In the genomic region with DNA sequence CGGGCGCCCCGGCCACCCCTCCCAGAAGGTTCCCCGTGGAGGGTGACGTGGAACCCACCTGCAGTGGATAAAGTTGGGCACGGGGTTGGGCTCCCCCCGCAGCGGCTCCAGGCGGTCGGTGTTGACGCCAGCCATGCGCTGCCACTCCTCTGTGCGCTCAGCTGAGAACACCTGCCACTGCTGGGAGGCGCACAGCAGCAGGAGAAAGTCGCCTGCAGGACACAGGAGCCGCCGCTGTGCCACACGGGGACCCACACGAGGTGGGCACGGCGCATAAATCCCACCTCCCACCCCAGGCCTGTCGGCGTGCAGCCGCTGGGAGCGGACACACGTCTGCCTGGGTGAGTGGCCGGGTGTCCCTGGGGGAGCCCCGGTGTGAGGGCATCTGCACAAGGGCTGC, we compare ENCODE assay signal across 33 cellular contexts. TPM values are rescaled to one million over a fixed set of nuclear protein-coding genes. Genes with fewer than 3 reads are reported as not detected.
"Had no signal": no experiment of that assay in that cellular context is flagged by ENCODE, and none has a peak within 500 bp of the region (broad histone marks: within the 10 kb centered on the region; RNA-seq: fewer than 3 reads in every experiment).

No MANE protein-coding gene starts in this region.

- H3K9me3 Mint-ChIP-seq: activated CD4-positive, alpha-beta memory T cell treated with anti-CD3 and anti-CD28 coated beads, Interleukin-2, amount 10 ng/mL, durations not matched to agents 7 days and 5 days; activated CD4-positive, alpha-beta T cell treated with anti-CD3 and anti-CD28 coated beads, Interleukin-2, amount 10 ng/mL, durations not matched to agents 7 days and 5 days; activated T-cell treated with anti-CD3 and anti-CD28 coated beads, Interleukin-2, amount 50 U/mL, for 24 hours; effector memory CD8-positive, alpha-beta T cell; nephron; stimulated activated effector memory CD8-positive, alpha-beta T cell treated with anti-CD3 and anti-CD28 coated beads, Interleukin-12 subunit alpha, Interleukin-12 subunit beta, amount 100 ng/mL, for 72 hours; stimulated activated naive CD8-positive, alpha-beta T cell treated with anti-CD3 and anti-CD28 coated beads, Interleukin-15, Interleukin-2, amounts not matched to agents 100 ng/mL and 50 ng/mL, for 24 hours; type B pancreatic cell had no signal

- ATAC-seq: effector memory CD8-positive, alpha-beta T cell; gastroesophageal sphincter; left colon; sciatic nerve; stimulated activated effector memory CD8-positive, alpha-beta T cell treated with anti-CD3 and anti-CD28 coated beads, Interleukin-12 subunit alpha, Interleukin-12 subunit beta, amount 100 ng/mL, for 72 hours had no signal

- DNase-seq: activated CD4-positive, alpha-beta memory T cell treated with anti-CD3 and anti-CD28 coated beads, Interleukin-2, amount 10 ng/mL, durations not matched to agents 7 days and 5 days; activated CD4-positive, alpha-beta T cell treated with anti-CD3 and anti-CD28 coated beads for 1 hour; activated CD4-positive, alpha-beta T cell treated with anti-CD3 and anti-CD28 coated beads, Interleukin-2, amount 10 ng/mL, durations not matched to agents 7 days and 5 days; activated CD8-positive, alpha-beta memory T cell treated with anti-CD3 and anti-CD28 coated beads, Interleukin-2, amount 50 U/mL, for 48 hours; activated gamma-delta T cell; activated naive CD4-positive, alpha-beta T cell treated with anti-CD3 and anti-CD28 coated beads, Interleukin-2, amount 50 U/mL, for 16 hours; activated T-cell treated with anti-CD3 and anti-CD28 coated beads, Interleukin-2, amount 50 U/mL, for 24 hours; amniotic stem cell; brain microvascular endothelial cell; cortex of kidney; effector memory CD8-positive, alpha-beta T cell; erythroblast; hippocampal formation; left colon; mammary epithelial cell; stimulated activated CD4-positive, alpha-beta T cell treated with anti-CD3 and anti-CD28 coated beads, Interleukin-12 subunit alpha, Interleukin-12 subunit beta, amount 100 ng/mL, for 4 hours; stimulated activated CD4-positive, alpha-beta T cell treated with anti-CD3 and anti-CD28 coated beads, Interleukin-4, amount 100 ng/mL, for 24 hours; uterus had no signal

- H3K4me3 ChIP-seq: gastroesophageal sphincter, skin epidermis, thoracic aorta, uterus had no signal

- H3K27me3 Mint-ChIP-seq: activated CD4-positive, alpha-beta memory T cell treated with anti-CD3 and anti-CD28 coated beads, Interleukin-2, amount 10 ng/mL, durations not matched to agents 7 days and 5 days; activated CD4-positive, alpha-beta T cell treated with anti-CD3 and anti-CD28 coated beads, Interleukin-2, amount 10 ng/mL, durations not matched to agents 7 days and 5 days; activated T-cell treated with anti-CD3 and anti-CD28 coated beads, Interleukin-2, amount 50 U/mL, for 24 hours; effector memory CD8-positive, alpha-beta T cell; stimulated activated naive CD8-positive, alpha-beta T cell treated with anti-CD3 and anti-CD28 coated beads, Interleukin-15, Interleukin-2, amounts not matched to agents 100 ng/mL and 50 ng/mL, for 24 hours; type B pancreatic cell had no signal

- H3K36me3 Mint-ChIP-seq: type B pancreatic cell had no signal

- H3K27me3 ChIP-seq: brain microvascular endothelial cell, gastroesophageal sphincter, neutrophil, uterus had no signal

- H3K4me3 Mint-ChIP-seq: activated CD4-positive, alpha-beta memory T cell treated with anti-CD3 and anti-CD28 coated beads, Interleukin-2, amount 10 ng/mL, durations not matched to agents 7 days and 5 days; activated CD4-positive, alpha-beta T cell treated with anti-CD3 and anti-CD28 coated beads, Interleukin-2, amount 10 ng/mL, durations not matched to agents 7 days and 5 days; activated T-cell treated with anti-CD3 and anti-CD28 coated beads, Interleukin-2, amount 50 U/mL, for 24 hours; effector memory CD8-positive, alpha-beta T cell; nephron; stimulated activated effector memory CD8-positive, alpha-beta T cell treated with anti-CD3 and anti-CD28 coated beads, Interleukin-12 subunit alpha, Interleukin-12 subunit beta, amount 100 ng/mL, for 72 hours; stimulated activated naive CD8-positive, alpha-beta T cell treated with anti-CD3 and anti-CD28 coated beads, Interleukin-15, Interleukin-2, amounts not matched to agents 100 ng/mL and 50 ng/mL, for 24 hours; type B pancreatic cell had no signal

- H3K27ac Mint-ChIP-seq: activated CD4-positive, alpha-beta memory T cell treated with anti-CD3 and anti-CD28 coated beads, Interleukin-2, amount 10 ng/mL, durations not matched to agents 7 days and 5 days; nephron; stimulated activated effector memory CD8-positive, alpha-beta T cell treated with anti-CD3 and anti-CD28 coated beads, Interleukin-12 subunit alpha, Interleukin-12 subunit beta, amount 100 ng/mL, for 72 hours; stimulated activated naive CD8-positive, alpha-beta T cell treated with anti-CD3 and anti-CD28 coated beads, Interleukin-15, Interleukin-2, amounts not matched to agents 100 ng/mL and 50 ng/mL, for 24 hours; type B pancreatic cell had no signal

- H3K4me1 ChIP-seq: gastroesophageal sphincter, uterus had no signal

- H3K36me3 ChIP-seq: uterus had no signal

- FAIRE-seq: astrocyte, keratinocyte had no signal

- H3K27ac ChIP-seq: brain microvascular endothelial cell, gastroesophageal sphincter, neutrophil, skin epidermis, thoracic aorta, uterus had no signal

- H3K9me3 ChIP-seq: gastroesophageal sphincter, neutrophil, thoracic aorta, uterus had no signal

RNA-seq across cellular contexts. Expression of a gene that starts 40.7 kb away (rescaled TPM):
- total RNA-seq: chondrocyte, fibroblast of villous mesenchyme, mammary epithelial cell, osteocyte had no signal
- polyA plus RNA-seq: fibroblast of lung, keratinocyte had no signal
